ENCODE assay signal across 8 cellular contexts in the genomic region with DNA sequence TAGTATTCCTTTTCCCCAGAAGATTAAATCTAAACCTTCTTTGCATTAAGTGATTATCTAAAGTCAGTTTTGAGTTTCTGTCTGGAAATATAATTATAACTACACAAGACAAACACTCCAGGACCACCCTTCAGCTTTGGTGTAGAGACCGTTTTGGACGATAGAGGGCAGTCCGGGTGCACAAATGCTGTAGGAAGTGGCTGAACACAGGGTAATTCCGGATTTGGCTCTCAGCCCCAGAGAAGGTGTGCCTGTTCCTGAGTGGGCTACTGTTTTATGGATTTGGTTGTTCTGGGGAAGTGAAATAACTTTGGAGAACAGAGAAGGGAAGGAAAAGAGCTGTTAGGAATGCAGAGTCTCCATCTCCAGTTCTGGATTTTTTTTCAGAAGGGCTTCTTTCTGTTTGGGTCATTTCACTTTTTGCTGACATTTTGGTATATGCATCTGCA. TPM values are rescaled to one million over a fixed set of nuclear protein-coding genes. Genes with fewer than 3 reads are reported as not detected.
A peak's percentile ranks its signal among the peaks of the same experiment; 100 is the strongest.
DNase-seq lines count a peak whose midpoint lies in the region; ATAC-seq and TF ChIP-seq lines count a peak whose summit lies in the region.

No MANE protein-coding gene starts in this region.

- H3K9me3 ChIP-seq in Peyer's patch (no peaks in the 10 kb centered on the region), gastroesophageal sphincter (no peaks in the 10 kb centered on the region)

- ATAC-seq in GM21515 (IDR thresholded peaks at IDR 0.05; ENCODE audit: unreplicated experiment) (peak; percentile 92), gastroesophageal sphincter (no peak)
- peak; percentile 81 for ATAC-seq in activated T-helper 17 cell treated with anti-CD3 and anti-CD28 coated beads, Interleukin-2, amount 50 U/mL, for 72 hours (replicated peaks)

- peaks cover 0 to 37% (median 0%) of the 10 kb centered on the region in 3 donors for H3K36me3 ChIP-seq in Peyer's patch
- peaks cover 0 to 49% of the 10 kb centered on the region in 2 donors for H3K36me3 ChIP-seq in gastroesophageal sphincter

- H3K4me1 ChIP-seq in Peyer's patch, result no peaks in the 10 kb centered on the region
- peaks cover 3 to 26% (median 5%) of the 10 kb centered on the region in 3 donors for H3K4me1 ChIP-seq in gastroesophageal sphincter

- H3K27me3 ChIP-seq in Peyer's patch, result no peaks in the 10 kb centered on the region
- H3K27me3 ChIP-seq in gastroesophageal sphincter, result no peaks in the 10 kb centered on the region

- TF ChIP-seq EP300 in gastroesophageal sphincter (IDR thresholded peaks at IDR 0.05), result no peak

- H3K9me3 Mint-ChIP-seq in activated T-helper 17 cell treated with anti-CD3 and anti-CD28 coated beads, Interleukin-2, amount 50 U/mL, for 72 hours, result no peaks in the 10 kb centered on the region

- H3K27ac ChIP-seq in Peyer's patch, result no peak overlapping the region
- H3K27ac ChIP-seq in gastroesophageal sphincter, result no peak overlapping the region

- H3K4me3 Mint-ChIP-seq in activated T-helper 17 cell treated with anti-CD3 and anti-CD28 coated beads, Interleukin-2, amount 50 U/mL, for 72 hours, result no peak overlapping the region

- TF ChIP-seq CTCF in Peyer's patch (IDR thresholded peaks at IDR 0.05) (peak in 5 of 6 experiments; percentile 26 to 65 (median 61)), gastroesophageal sphincter (IDR thresholded peaks at IDR 0.05) (peak; percentile 46 to 65 (median 48))

- WGBS in gastroesophageal sphincter (ENCODE audit: low coverage in 1 of 2), 2 donors, result 0 to 11% methylated on average over 4 of the region's 4 CpGs

- in situ Hi-C loops in G401 (cut with HindIII; ENCODE audit: low sequenced_read_pairs), result loop anchor here (25.0 kb wide), 2 partner anchors 152 to 427 kb away; no protein-coding TSS in a partner anchor

- no peak overlapping the region for H3K4me3 ChIP-seq in Peyer's patch
- no peak overlapping the region for H3K4me3 ChIP-seq in gastroesophageal sphincter

- H3K27ac Mint-ChIP-seq in activated T-helper 17 cell treated with anti-CD3 and anti-CD28 coated beads, Interleukin-2, amount 50 U/mL, for 72 hours, result peak overlapping the region; percentile 16

- H3K36me3 Mint-ChIP-seq in activated T-helper 17 cell treated with anti-CD3 and anti-CD28 coated beads, Interleukin-2, amount 50 U/mL, for 72 hours (ENCODE audit: low read depth), result peaks cover 67% of the 10 kb centered on the region

- H3K27me3 Mint-ChIP-seq in activated T-helper 17 cell treated with anti-CD3 and anti-CD28 coated beads, Interleukin-2, amount 50 U/mL, for 72 hours, result no peaks in the 10 kb centered on the region

- H3K4me1 Mint-ChIP-seq in activated T-helper 17 cell treated with anti-CD3 and anti-CD28 coated beads, Interleukin-2, amount 50 U/mL, for 72 hours, result peaks cover 4% of the 10 kb centered on the region

- DNase-seq in G401 (ENCODE audit: low spot score) (peak; percentile 64), HT-29 (ENCODE audit: low spot score) (peak; percentile 75), Peyer's patch (peak in 2 of 3 donors; percentile 41 to 74), renal cortical epithelial cell (ENCODE audit: low read depth) (peak; percentile 50), NCI-H1930 (lab: John Stamatoyannopoulos, UW) (no peak)

- no peak for TF ChIP-seq POLR2A in Peyer's patch (IDR thresholded peaks at IDR 0.05)
- no peak for TF ChIP-seq POLR2A in gastroesophageal sphincter (IDR thresholded peaks at IDR 0.05)

RNA-seq across cellular contexts. Expression of gene EXT2, which starts 14.8 kb away (rescaled TPM):
- 66.8 and 74.9 TPM in 2 replicates for total RNA-seq in G401 (2014; rRNA removed; shearing (Covaris generic))
- total RNA-seq in HT-29 (2014; rRNA removed; shearing (Covaris generic)), result 61.5 and 66.2 TPM in 2 replicates
- total RNA-seq in Peyer's patch, result 100 to 1,000 TPM in 3 of 4 donors, 10 to 100 TPM in 1; 56.9 to 152 (median 128) TPM
- 10 to 100 TPM; 16.9 to 28.9 TPM for total RNA-seq in activated T-helper 17 cell treated with anti-CD3 and anti-CD28 coated beads, Interleukin-2, amount 50 U/mL, for 72 hours
- total RNA-seq in gastroesophageal sphincter, result 10 to 100 TPM; 63.9 to 66.6 (median 65.9) TPM
- total RNA-seq in renal cortical epithelial cell, result 124 and 129 TPM in 2 replicates

RNA-seq across cellular contexts. Expression of gene ACCS, which starts 44.2 kb away (rescaled TPM):
- total RNA-seq in G401 (2014; rRNA removed; shearing (Covaris generic)), result not detected in 2 replicates
- total RNA-seq in HT-29 (2014; rRNA removed; shearing (Covaris generic)), result 14.2 and 18.5 TPM in 2 replicates
- 10 to 100 TPM; 31.5 to 70.7 (median 46.3) TPM for total RNA-seq in Peyer's patch
- total RNA-seq in activated T-helper 17 cell treated with anti-CD3 and anti-CD28 coated beads, Interleukin-2, amount 50 U/mL, for 72 hours, result 1 to 10 TPM; 5.7 to 7.3 TPM
- 10 to 100 TPM in 3 of 4 donors, 1 to 10 TPM in 1; 4.5 to 26.3 (median 17.3) TPM for total RNA-seq in gastroesophageal sphincter
- 12.0 and 16.7 TPM in 2 replicates for total RNA-seq in renal cortical epithelial cell

Comparison
In these comparisons a context has a peak if more than half of its experiments do, and no peak if none do; other contexts are left out.
1. DNase-seq: peak in G401 (single experiment), HT-29 (single experiment), Peyer's patch (2 of 3) and renal cortical epithelial cell (single experiment); none in NCI-H1930 (0 of 2).